25 cellular contexts compared by ENCODE assay signal in genomic region chr3:184531580-184532290, GRCh38. TPM values are rescaled to one million over a fixed set of nuclear protein-coding genes. Genes with fewer than 3 reads are reported as not detected.
A peak's percentile ranks its signal among the peaks of the same experiment; 100 is the strongest.
DNase-seq lines count a peak whose midpoint lies in the region; ATAC-seq and TF ChIP-seq lines count a peak whose summit lies in the region.
"Had no signal": no experiment of that assay in that cellular context is flagged by ENCODE, and none has a peak within 500 bp of the region (broad histone marks: within the 10 kb centered on the region; RNA-seq: fewer than 3 reads in every experiment).

No MANE protein-coding gene starts in this region.

- no TSS peak for BruUV-seq in Panc1 (replicated peaks; lab: Mats Ljungman, UMichigan)

- intact Hi-C loops in Panc1 (cut with micrococcal nuclease; ENCODE audit: unreplicated experiment), result no loop called here

- H3K27ac ChIP-seq in H9 (ENCODE audit: insufficient read length, low read depth, low read length) (no peak overlapping the region), Panc1 (ENCODE audit: low read length) (no peak overlapping the region), tibial nerve (no peak overlapping the region)
- H3K27ac ChIP-seq: gastroesophageal sphincter, HL-60, left lung, psoas muscle had no signal

- CTCF ChIA-PET in Panc1 (lab: Charles Lee), result interaction anchor here (0.6 kb wide), 1 partner anchor 155 kb away, joined by 4 read pairs; no protein-coding TSS in a partner anchor

- no peaks in the 10 kb centered on the region for H3K9me3 Mint-ChIP-seq in H9
- H3K9me3 Mint-ChIP-seq: activated naive CD4-positive, alpha-beta T cell treated with anti-CD3 and anti-CD28 coated beads, Interleukin-2, amount 50 U/mL, for 24 hours; activated T-helper 17 cell treated with anti-CD3 and anti-CD28 coated beads, Interleukin-2, amount 50 U/mL, for 72 hours; CD14-positive monocyte; immature natural killer cell; naive thymus-derived CD4-positive, alpha-beta T cell; T-cell had no signal

- no peak overlapping the region for H2BK120ac ChIP-seq in H9 (ENCODE audit: low read depth, low read length, poor library complexity, severe bottlenecking)

- H2BK5ac ChIP-seq in H9 (ENCODE audit: insufficient read length, low read length), result no peak overlapping the region

- H3K23me2 ChIP-seq in H9 (ENCODE audit: insufficient read length, low read depth, low read length, poor library complexity, severe bottlenecking), result no peaks in the 10 kb centered on the region

- H3K4me1 Mint-ChIP-seq in H9, result no peaks in the 10 kb centered on the region
- H3K4me1 Mint-ChIP-seq: activated naive CD4-positive, alpha-beta T cell treated with anti-CD3 and anti-CD28 coated beads, Interleukin-2, amount 50 U/mL, for 24 hours; activated T-helper 17 cell treated with anti-CD3 and anti-CD28 coated beads, Interleukin-2, amount 50 U/mL, for 72 hours; immature natural killer cell; naive thymus-derived CD4-positive, alpha-beta T cell; T-cell had no signal

- no peak overlapping the region for H2AFZ ChIP-seq in H9 (ENCODE audit: low read length)

- H3K4me1 ChIP-seq in H9 (ENCODE audit: insufficient read depth, low read length) (no peaks in the 10 kb centered on the region), Panc1 (ENCODE audit: control insufficient read depth, insufficient read depth, low read length) (no peaks in the 10 kb centered on the region), tibial nerve (no peaks in the 10 kb centered on the region)
- H3K4me1 ChIP-seq: gastroesophageal sphincter, left lung, psoas muscle had no signal

- no peaks in the 10 kb centered on the region for H3K9me3 ChIP-seq in H9 (ENCODE audit: control insufficient read depth, low read depth, low read length)
- no peaks in the 10 kb centered on the region for H3K9me3 ChIP-seq in Panc1 (ENCODE audit: control insufficient read depth, insufficient read depth, low read depth, low read length)
- H3K9me3 ChIP-seq in tibial nerve, result no peaks in the 10 kb centered on the region
- H3K9me3 ChIP-seq: gastroesophageal sphincter, left lung, psoas muscle had no signal

- TF ChIP-seq POLR2A in tibial nerve (IDR thresholded peaks at IDR 0.05), result no peak

- in situ Hi-C loops in Panc1 (cut with HindIII; ENCODE audit: low pct_unique_long_range_greater_than_20kb, low sequenced_read_pairs), result no loop called here

- H3K36me3 ChIP-seq in Panc1 (ENCODE audit: control insufficient read depth, insufficient read depth, low read length), result no peaks in the 10 kb centered on the region
- no peaks in the 10 kb centered on the region for H3K36me3 ChIP-seq in tibial nerve
- H3K36me3 ChIP-seq: gastroesophageal sphincter, left lung had no signal

- H3K36me3 Mint-ChIP-seq in H9 (ENCODE audit: insufficient read depth in 1 of 3, low read depth in 3 of 3), result no peaks in the 10 kb centered on the region
- H3K36me3 Mint-ChIP-seq: activated naive CD4-positive, alpha-beta T cell treated with anti-CD3 and anti-CD28 coated beads, Interleukin-2, amount 50 U/mL, for 24 hours; CD14-positive monocyte; immature natural killer cell; naive thymus-derived CD4-positive, alpha-beta T cell; T-cell had no signal

- no peak overlapping the region for H3K9ac ChIP-seq in H9 (ENCODE audit: extremely low read depth, insufficient read length, low read length)

- H2BK20ac ChIP-seq in H9 (ENCODE audit: low read depth, low read length, poor library complexity, severe bottlenecking), result no peak overlapping the region

- H3K4ac ChIP-seq in H9 (ENCODE audit: low read depth, low read length), result no peak overlapping the region

- no peak overlapping the region for H3K4me3 Mint-ChIP-seq in H9
- H3K4me3 Mint-ChIP-seq: activated naive CD4-positive, alpha-beta T cell treated with anti-CD3 and anti-CD28 coated beads, Interleukin-2, amount 50 U/mL, for 24 hours; activated T-helper 17 cell treated with anti-CD3 and anti-CD28 coated beads, Interleukin-2, amount 50 U/mL, for 72 hours; CD14-positive monocyte; immature natural killer cell; naive thymus-derived CD4-positive, alpha-beta T cell; T-cell had no signal

- POLR2A ChIA-PET in Panc1 (lab: Charles Lee), result no interaction called here

- no peak overlapping the region for H4K8ac ChIP-seq in H9 (replicated peaks; ENCODE audit: insufficient read length, low read depth, low read length)

- TF ChIP-seq CTCF in H9 (conservative IDR thresholded peaks at IDR 0.05) (no peak), Panc1 (IDR thresholded peaks at IDR 0.05) (no peak), tibial nerve (IDR thresholded peaks at IDR 0.05) (no peak)

- no peak overlapping the region for H2BK15ac ChIP-seq in H9 (ENCODE audit: low read depth, low read length)

- no peak overlapping the region for H3K56ac ChIP-seq in H9 (ENCODE audit: insufficient read length, low read depth, low read length)

- no peak overlapping the region for H2BK12ac ChIP-seq in H9 (ENCODE audit: insufficient read length, low read depth, low read length)

- H2AK5ac ChIP-seq in H9 (ENCODE audit: insufficient read length, low read length), result no peak overlapping the region

- ATAC-seq in Panc1, result 0 out of 2 replicates have a peak, but pooled peaks have one; percentile 48
- peak; percentile 38 for ATAC-seq in left lobe of liver
- ATAC-seq in GM18517 (IDR thresholded peaks at IDR 0.05; ENCODE audit: unreplicated experiment), result no peak
- no peak for ATAC-seq in GM21825 (IDR thresholded peaks at IDR 0.05; ENCODE audit: unreplicated experiment)
- ATAC-seq: activated T-helper 17 cell treated with anti-CD3 and anti-CD28 coated beads, Interleukin-2, amount 50 U/mL, for 72 hours; gastroesophageal sphincter; left lung; naive thymus-derived CD4-positive, alpha-beta T cell; psoas muscle; T-cell had no signal

- H3K27me3 ChIP-seq in H9 (ENCODE audit: insufficient read depth, low read length) (no peaks in the 10 kb centered on the region), Panc1 (ENCODE audit: control insufficient read depth, insufficient read depth, low read length) (peaks cover 26% of the 10 kb centered on the region), tibial nerve (peaks cover 0 to 60% of the 10 kb centered on the region in 2 donors)

- H3K14ac ChIP-seq in H9 (ENCODE audit: insufficient read depth, low read length), result no peak overlapping the region

- no peak overlapping the region for H3K4me2 ChIP-seq in H9 (ENCODE audit: insufficient read depth, insufficient read length, low read length)

- H4K5ac ChIP-seq in H9 (ENCODE audit: insufficient read length, low read depth, low read length), result no peak overlapping the region

- H3K27me3 Mint-ChIP-seq in H9 (ENCODE audit: low read depth), result peaks cover 21% of the 10 kb centered on the region
- H3K27me3 Mint-ChIP-seq: activated naive CD4-positive, alpha-beta T cell treated with anti-CD3 and anti-CD28 coated beads, Interleukin-2, amount 50 U/mL, for 24 hours had no signal

- WGBS in H9 (ENCODE audit: extremely low coverage, insufficient read length, low lambda C conversion rate), result no CpG with 5 or more reads among the region's 9 CpGs
- whole genome bisulfite sequencing in tibial nerve, 2 donors, result 53 to 58% methylated on average over 9 of the region's 9 CpGs

- DNase-seq in DMS 273 (lab: John Stamatoyannopoulos, UW; ENCODE audit: unreplicated experiment) (peak; percentile 89), H9 (peak; percentile 14), Panc1 (ENCODE audit: low read depth, low spot score) (no peak), left lobe of liver (ENCODE audit: low spot score) (no peak), tibial nerve (ENCODE audit: low spot score in 2 of 2) (no peak), SW 1271 (lab: John Stamatoyannopoulos, UW) (no peak)
- DNase-seq: activated CD4-positive, alpha-beta T cell treated with anti-CD3 and anti-CD28 coated beads, Interleukin-2, amount 50 U/mL, for 4 hours; cortex of kidney; GOT3; hypothalamus; immature natural killer cell; left lung; naive thymus-derived CD4-positive, alpha-beta T cell; NCI-H446 treated with DMSO at 0.1 percent for 48 hours; psoas muscle; SHP77; stimulated activated naive CD4-positive, alpha-beta T cell treated with Interleukin-2 at 50 U/mL for 16 hours; T-cell had no signal

- no peak overlapping the region; a peak in 1 of 7 replicates for H3K27ac Mint-ChIP-seq in H9
- H3K27ac Mint-ChIP-seq: activated naive CD4-positive, alpha-beta T cell treated with anti-CD3 and anti-CD28 coated beads, Interleukin-2, amount 50 U/mL, for 24 hours; activated T-helper 17 cell treated with anti-CD3 and anti-CD28 coated beads, Interleukin-2, amount 50 U/mL, for 72 hours; CD14-positive monocyte; immature natural killer cell; naive thymus-derived CD4-positive, alpha-beta T cell; T-cell had no signal

- no peaks in the 10 kb centered on the region for H3K79me1 ChIP-seq in H9 (ENCODE audit: insufficient read depth, low read depth, low read length, poor library complexity, severe bottlenecking)

- no peak overlapping the region for H3K18ac ChIP-seq in H9 (ENCODE audit: insufficient read length, low read depth, low read length)

- no peaks in the 10 kb centered on the region for H4K20me1 ChIP-seq in H9 (ENCODE audit: control insufficient read depth, insufficient read depth, insufficient read length)

- H3K23ac ChIP-seq in H9 (ENCODE audit: insufficient read length, low read depth, low read length), result no peak overlapping the region

- no peak for TF ChIP-seq EP300 in tibial nerve (IDR thresholded peaks at IDR 0.05)

- H3K4me3 ChIP-seq in Panc1 (ENCODE audit: low read depth in 2 of 2, low read length in 2 of 2) (no peak overlapping the region), tibial nerve (no peak overlapping the region)
- H3K4me3 ChIP-seq: gastroesophageal sphincter, left lung, psoas muscle had no signal

- H3T11ph ChIP-seq in H9 (ENCODE audit: low read length), result no peak overlapping the region

- no peaks in the 10 kb centered on the region for H3K79me2 ChIP-seq in H9 (ENCODE audit: insufficient read depth, low read length)

- no peak overlapping the region for H4K91ac ChIP-seq in H9 (ENCODE audit: insufficient read length, low read depth, low read length)

RNA-seq across cellular contexts. Expression of gene EPHB3, which starts 29.9 kb away (rescaled TPM):
- total RNA-seq in H9 (2021) (0.59 and 1.0 TPM in 2 replicates), Panc1 (2021; ENCODE audit: unreplicated experiment) (6.0 TPM), left lobe of liver (0.65 TPM), tibial nerve (10 to 100 TPM in 1 of 4 donors, 1 to 10 TPM in 3; 4.8 to 13.8 (median 5.9) TPM)
- 9.6 TPM for polyA plus RNA-seq in Panc1 (2012; ENCODE audit: insufficient read length)

Comparison
In these comparisons a context has a peak if more than half of its experiments do, and no peak if none do; other contexts are left out.
1. DNase-seq: peak in DMS 273 (single experiment) and H9 (single experiment); none in Panc1 (single experiment), left lobe of liver (single experiment), tibial nerve (0 of 2) and SW 1271 (0 of 2).
2. ATAC-seq: peak in Panc1 (single experiment) and left lobe of liver (single experiment); none in GM18517 (single experiment) and GM21825 (single experiment).